ENCODE assay signal across 18 cellular contexts in genomic region chr6:47603227-47603626, GRCh38.
"Had no signal": no experiment of that assay in that cellular context is flagged by ENCODE, and none has a peak within 500 bp of the region (broad histone marks: within the 10 kb centered on the region; RNA-seq: fewer than 3 reads in every experiment).

No MANE protein-coding gene starts in this region.

- FAIRE-seq: keratinocyte had no signal

- DNase-seq: cortex of kidney; effector CD8-positive, alpha-beta T cell; effector memory CD8-positive, alpha-beta T cell; endodermal cell; erythroblast; esophagus squamous epithelium; foreskin fibroblast; foreskin melanocyte; heart left ventricle; hypothalamus; left cardiac atrium; left lung; left ventricle myocardium superior; lower lobe of right lung; mesenchymal stem cell; naive B cell; naive thymus-derived CD8-positive, alpha-beta T cell had no signal
